In the genomic region with DNA sequence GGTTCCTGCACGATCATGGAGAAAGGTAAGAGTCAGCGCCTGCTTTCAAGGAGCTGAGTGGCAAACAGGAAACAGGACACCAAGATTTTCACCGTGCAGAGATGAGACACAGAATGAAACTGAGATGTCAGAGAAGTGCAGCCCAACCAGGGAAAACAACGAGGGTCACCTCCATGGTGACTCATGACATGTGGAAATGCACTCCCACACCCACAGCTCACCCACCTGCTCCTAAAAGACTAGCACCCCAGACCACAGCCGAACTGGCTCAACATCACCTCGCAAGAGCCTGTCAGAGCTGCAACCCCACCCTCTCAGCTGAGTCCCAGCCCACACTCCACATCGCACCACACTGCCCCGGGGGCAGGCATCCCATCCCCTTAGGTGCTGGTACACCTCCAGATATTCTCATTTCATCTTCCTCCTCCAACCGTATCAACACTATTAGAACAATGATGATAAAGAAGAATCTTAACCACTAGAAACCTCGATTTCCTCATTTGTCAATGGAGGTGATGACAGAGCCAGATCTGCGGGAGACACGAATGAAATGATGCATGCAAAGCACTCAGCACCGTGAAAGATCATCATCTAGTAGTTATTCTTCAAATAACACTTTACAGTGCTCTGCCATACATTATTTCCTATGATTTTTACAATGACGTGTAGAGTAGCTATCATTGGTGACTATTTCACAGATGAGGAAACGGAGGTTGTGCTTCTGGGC, we compare ENCODE assay signal across 13 cellular contexts.
A peak's percentile ranks its signal among the peaks of the same experiment; 100 is the strongest.
DNase-seq lines count a peak whose midpoint lies in the region; ATAC-seq and TF ChIP-seq lines count a peak whose summit lies in the region.
"Had no signal": no experiment of that assay in that cellular context is flagged by ENCODE, and none has a peak within 500 bp of the region (broad histone marks: within the 10 kb centered on the region; RNA-seq: fewer than 3 reads in every experiment).

No MANE protein-coding gene starts in this region.

- no peaks in the 10 kb centered on the region for H3K36me3 Mint-ChIP-seq in CD4-positive, alpha-beta memory T cell
- H3K36me3 Mint-ChIP-seq in activated T-helper 17 cell treated with anti-CD3 and anti-CD28 coated beads, Interleukin-2, amount 50 U/mL, for 72 hours (ENCODE audit: low read depth), result no peaks in the 10 kb centered on the region

- DNase-seq in CD4-positive, alpha-beta memory T cell, result no peak
- peak; percentile 35 for DNase-seq in KBM-7
- DNase-seq in spleen, result peak; percentile 47
- no peak for DNase-seq in coronary artery (ENCODE audit: low spot score)
- DNase-seq in DMS53 treated with DMSO at 0.1 percent for 48 hours (lab: John Stamatoyannopoulos, UW; ENCODE audit: unreplicated experiment), result no peak
- no peak for DNase-seq in SW 1271 (lab: John Stamatoyannopoulos, UW)
- DNase-seq: NCI-H1105, NCI-H526 treated with DMSO at 0.1 percent for 48 hours, SIG-M5, substantia nigra had no signal

- TF ChIP-seq CTCF in spleen (IDR thresholded peaks at IDR 0.05 in 8 of 11, conservative IDR thresholded peaks at IDR 0.05 in 3 of 11), result no peak
- no peak for TF ChIP-seq CTCF in coronary artery (IDR thresholded peaks at IDR 0.05)

- no peak overlapping the region for H3K4me3 ChIP-seq in CD4-positive, alpha-beta memory T cell (ENCODE audit: low read length in 2 of 2)
- no peak overlapping the region for H3K4me3 ChIP-seq in spleen
- H3K4me3 ChIP-seq in coronary artery, result no peak overlapping the region
- H3K4me3 ChIP-seq: esophagus muscularis mucosa, lung had no signal

- CTCF ChIA-PET in CD4-positive, alpha-beta memory T cell (lab: Charles Lee; ENCODE audit: partially characterized antibody), result no interaction called here

- H3K27ac ChIP-seq in CD4-positive, alpha-beta memory T cell (ENCODE audit: low read depth, low read length), result no peak overlapping the region
- H3K27ac ChIP-seq in spleen (no peak overlapping the region), coronary artery (no peak overlapping the region)
- H3K27ac ChIP-seq: esophagus muscularis mucosa had no signal

- peaks cover 15 to 19% of the 10 kb centered on the region in 2 donors for H3K27me3 Mint-ChIP-seq in CD4-positive, alpha-beta memory T cell
- peaks cover 45% of the 10 kb centered on the region for H3K27me3 Mint-ChIP-seq in activated T-helper 17 cell treated with anti-CD3 and anti-CD28 coated beads, Interleukin-2, amount 50 U/mL, for 72 hours

- no peak for TF ChIP-seq POLR2A in spleen (IDR thresholded peaks at IDR 0.05)

- peaks cover 6 to 12% (median 7%) of the 10 kb centered on the region in 4 donors for H3K4me1 Mint-ChIP-seq in CD4-positive, alpha-beta memory T cell
- H3K4me1 Mint-ChIP-seq in activated T-helper 17 cell treated with anti-CD3 and anti-CD28 coated beads, Interleukin-2, amount 50 U/mL, for 72 hours, result peaks cover 13% of the 10 kb centered on the region

- no peaks in the 10 kb centered on the region for H3K4me1 ChIP-seq in CD4-positive, alpha-beta memory T cell (ENCODE audit: insufficient read depth, low read length)
- H3K4me1 ChIP-seq in spleen, result no peaks in the 10 kb centered on the region
- H3K4me1 ChIP-seq: esophagus muscularis mucosa had no signal

- POLR2A ChIA-PET in CD4-positive, alpha-beta memory T cell (lab: Charles Lee; ENCODE audit: partially characterized antibody), result no interaction called here

- peak; percentile 85 for ATAC-seq in activated T-helper 17 cell treated with anti-CD3 and anti-CD28 coated beads, Interleukin-2, amount 50 U/mL, for 72 hours (replicated peaks)

- intact Hi-C loops in CD4-positive, alpha-beta memory T cell (cut with micrococcal nuclease), result no loop called here
- intact Hi-C loops in spleen (cut with DNase I; ENCODE audit: low total_unique reads), result no loop called here

- 56 to 64% (median 61%) methylated on average over 15 of the region's 15 CpGs for WGBS in spleen, 5 donors

- no peak overlapping the region for H3K27ac Mint-ChIP-seq in CD4-positive, alpha-beta memory T cell
- H3K27ac Mint-ChIP-seq in activated T-helper 17 cell treated with anti-CD3 and anti-CD28 coated beads, Interleukin-2, amount 50 U/mL, for 72 hours, result peak overlapping the region; percentile 58

- peaks cover 0 to 11% (median 6%) of the 10 kb centered on the region in 8 donors for H3K9me3 Mint-ChIP-seq in CD4-positive, alpha-beta memory T cell
- peaks cover 7% of the 10 kb centered on the region for H3K9me3 Mint-ChIP-seq in activated T-helper 17 cell treated with anti-CD3 and anti-CD28 coated beads, Interleukin-2, amount 50 U/mL, for 72 hours

- H3K36me3 ChIP-seq in CD4-positive, alpha-beta memory T cell (ENCODE audit: insufficient read depth, low read length), result no peaks in the 10 kb centered on the region
- H3K36me3 ChIP-seq in spleen, result no peaks in the 10 kb centered on the region
- H3K36me3 ChIP-seq: esophagus muscularis mucosa had no signal

- no peaks in the 10 kb centered on the region for H3K9me3 ChIP-seq in CD4-positive, alpha-beta memory T cell (ENCODE audit: control insufficient read depth in 1 of 2, low read length in 2 of 2)
- H3K9me3 ChIP-seq in spleen, result peaks cover 0 to 9% (median 5%) of the 10 kb centered on the region in 8 donors
- H3K9me3 ChIP-seq: esophagus muscularis mucosa had no signal

- in situ Hi-C loops in KBM-7 (cut with MboI; ENCODE audit: low pct_unique_long_range_greater_than_20kb, low sequenced_read_pairs), result no loop called here

- H3K4me3 Mint-ChIP-seq in CD4-positive, alpha-beta memory T cell, result peak overlapping the region in 7 of 8 donors; percentile 3 to 63 (median 29)
- H3K4me3 Mint-ChIP-seq in activated T-helper 17 cell treated with anti-CD3 and anti-CD28 coated beads, Interleukin-2, amount 50 U/mL, for 72 hours, result peak overlapping the region; percentile 21

- peaks cover 3% of the 10 kb centered on the region for H3K27me3 ChIP-seq in CD4-positive, alpha-beta memory T cell (ENCODE audit: insufficient read depth, low read length)
- H3K27me3 ChIP-seq in spleen (replicated peaks in 1 of 7), result peaks cover 0 to 32% (median 0%) of the 10 kb centered on the region in 7 donors

Comparison
In these comparisons a context has a peak if more than half of its experiments do, and no peak if none do; other contexts are left out.
1. DNase-seq: peak in KBM-7 (single experiment) and spleen (single experiment); none in CD4-positive, alpha-beta memory T cell (0 of 5), coronary artery (single experiment), DMS53 treated with DMSO at 0.1 percent for 48 hours (single experiment) and SW 1271 (0 of 2).